ENCODE assay signal across 8 cellular contexts in the genomic region with DNA sequence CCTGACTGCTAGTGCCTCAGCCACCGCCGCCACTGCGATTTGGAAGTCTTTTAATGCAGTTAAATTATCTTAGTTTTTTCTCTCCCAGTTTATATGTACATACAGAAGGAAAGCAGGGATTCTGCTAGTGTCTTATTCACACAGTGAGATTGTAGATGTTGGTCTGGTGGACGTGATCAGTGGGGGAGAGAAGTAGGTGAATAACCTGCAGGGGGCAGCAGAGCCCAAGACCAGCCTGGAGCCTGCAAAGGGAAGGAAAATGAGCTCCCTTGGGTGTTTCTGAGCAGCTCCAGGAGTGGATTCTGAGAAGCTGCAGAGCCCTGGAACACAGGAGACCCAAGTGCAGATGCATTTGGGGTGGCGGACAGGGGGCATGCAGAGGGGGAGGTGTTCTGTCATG. TPM values are rescaled to one million over a fixed set of nuclear protein-coding genes. Genes with fewer than 3 reads are reported as not detected.
A peak's percentile ranks its signal among the peaks of the same experiment; 100 is the strongest.
DNase-seq lines count a peak whose midpoint lies in the region; ATAC-seq and TF ChIP-seq lines count a peak whose summit lies in the region.

No MANE protein-coding gene starts in this region.

- peaks cover 6% of the 10 kb centered on the region for H3K4me1 Mint-ChIP-seq in activated naive CD4-positive, alpha-beta T cell treated with anti-CD3 and anti-CD28 coated beads for 36 hours (ENCODE audit: low read depth)

- peaks cover 1% of the 10 kb centered on the region for H3K9me3 Mint-ChIP-seq in activated naive CD4-positive, alpha-beta T cell treated with anti-CD3 and anti-CD28 coated beads for 36 hours

- peak overlapping the region; percentile 12 for H3K4me3 Mint-ChIP-seq in activated naive CD4-positive, alpha-beta T cell treated with anti-CD3 and anti-CD28 coated beads for 36 hours

- peaks cover 20% of the 10 kb centered on the region for H3K36me3 ChIP-seq in A673 (ENCODE audit: insufficient read depth, low read length, poor library complexity, severe bottlenecking)
- H3K36me3 ChIP-seq in SJCRH30: peaks cover 22% of the 10 kb centered on the region

- CTCF ChIA-PET in A673 (lab: Charles Lee) (interaction anchor here (0.5 to 2.5 kb wide), 10 partner anchors 30 to 595 kb away, joined by 3 to 14 read pairs (median 6); partner anchors contain the start of genes ZNF136, ZNF20 and ZNF442), RWPE1 (lab: Yijun Ruan, JAX) (interaction anchor here (0.5 kb wide), 1 partner anchor 105 kb away, joined by 3 read pairs; no protein-coding TSS in a partner anchor)
- CTCF ChIA-PET in activated naive CD4-positive, alpha-beta T cell treated with anti-CD3 and anti-CD28 coated beads for 36 hours (lab: Charles Lee): interaction anchor here (0.5 to 3.9 kb wide), 23 partner anchors 11 to 315 kb away, joined by 3 to 42 read pairs (median 4); partner anchors contain the start of genes ZNF20, ZNF440, ZNF625 and ZNF763

- H3K9me3 ChIP-seq in A673 (ENCODE audit: low read depth, low read length, poor library complexity, severe bottlenecking) (peaks cover 3% of the 10 kb centered on the region), SJCRH30 (replicated peaks) (peaks cover 8% of the 10 kb centered on the region; the same call in 1 of the 2 replicates)

- ATAC-seq in Right ventricle myocardium inferior: no peak

- DNase-seq in A673 (ENCODE audit: low spot score) (peak; percentile 83), GM19238 (ENCODE audit: insufficient read length, low spot score) (peak; percentile 48), SJCRH30 (peak; percentile 82 to 91), Right ventricle myocardium inferior (ENCODE audit: missing footprints) (peak; percentile 50), pulmonary artery endothelial cell (ENCODE audit: low read depth, low spot score) (peak; percentile 20), RWPE1 (ENCODE audit: low spot score) (no peak), mesenteric fat pad (ENCODE audit: low spot score) (no peak)
- peak; percentile 87 for DNase-seq in activated naive CD4-positive, alpha-beta T cell treated with anti-CD3 and anti-CD28 coated beads for 36 hours

- POLR2A ChIA-PET in A673 (lab: Charles Lee; ENCODE audit: low non-redundant PET): no interaction called here
- POLR2A ChIA-PET in RWPE1 (lab: Yijun Ruan, JAX; ENCODE audit: low non-redundant PET): no interaction called here

- BruUV-seq in A673 (replicated peaks; lab: Mats Ljungman, UMichigan): no TSS peak

- intact Hi-C loops in A673 (cut with micrococcal nuclease; ENCODE audit: unreplicated experiment): loop anchor here (1.0 kb wide), 1 partner anchor 50 kb away; no protein-coding TSS in a partner anchor
- intact Hi-C loops in activated naive CD4-positive, alpha-beta T cell treated with anti-CD3 and anti-CD28 coated beads for 36 hours (cut with micrococcal nuclease): loop anchor here (1.0 to 10.0 kb wide), 3 partner anchors 32 to 576 kb away; partner anchors contain the start of genes MAN2B1, WDR83 and ZNF564
- intact Hi-C loops in Right ventricle myocardium inferior (cut with DNase I): loop anchor here (2.0 kb wide), 1 partner anchor 50 kb away; the partner anchor contains the start of gene ZNF20

- peaks cover 14% of the 10 kb centered on the region for H3K27me3 Mint-ChIP-seq in activated naive CD4-positive, alpha-beta T cell treated with anti-CD3 and anti-CD28 coated beads for 36 hours (ENCODE audit: low read depth)

- H3K27me3 ChIP-seq in A673 (replicated peaks; ENCODE audit: insufficient read depth, low read depth, low read length, poor library complexity) (no peaks in the 10 kb centered on the region), SJCRH30 (no peaks in the 10 kb centered on the region)

- TF ChIP-seq CTCF in A673 (conservative IDR thresholded peaks at IDR 0.05; ENCODE audit: low read depth, low read length) (peak; percentile 80), RWPE1 (conservative IDR thresholded peaks at IDR 0.05; ENCODE audit: low read depth) (no peak)

- H3K27ac Mint-ChIP-seq in activated naive CD4-positive, alpha-beta T cell treated with anti-CD3 and anti-CD28 coated beads for 36 hours: peak overlapping the region; percentile 53

- no peak overlapping the region for H3K4me3 ChIP-seq in A673 (ENCODE audit: low read depth, low read length, poor library complexity, severe bottlenecking)
- H3K4me3 ChIP-seq in SJCRH30: no peak overlapping the region

- H3K36me3 Mint-ChIP-seq in activated naive CD4-positive, alpha-beta T cell treated with anti-CD3 and anti-CD28 coated beads for 36 hours (ENCODE audit: low read depth): peaks cover 15% of the 10 kb centered on the region

- H3K4me1 ChIP-seq in A673 (ENCODE audit: insufficient read depth, low read length, poor library complexity, severe bottlenecking) (peaks cover 9% of the 10 kb centered on the region), SJCRH30 (no peaks in the 10 kb centered on the region)

- H3K27ac ChIP-seq in A673 (ENCODE audit: low read depth, low read length, poor library complexity, severe bottlenecking) (no peak overlapping the region), SJCRH30 (no peak overlapping the region), RWPE1 (no peak overlapping the region)

RNA-seq across cellular contexts. Expression of gene ZNF844, which starts 26.3 kb away (rescaled TPM):
- total RNA-seq in A673 (2021): 1.5 TPM in 2 replicates
- 13.4 and 15.4 TPM in 2 replicates for total RNA-seq in SJCRH30 (2014; rRNA removed; shearing (Covaris generic))
- total RNA-seq in activated naive CD4-positive, alpha-beta T cell treated with anti-CD3 and anti-CD28 coated beads for 36 hours: 1 to 10 TPM; 1.6 TPM
- 14.3 TPM for total RNA-seq in Right ventricle myocardium inferior
- total RNA-seq in pulmonary artery endothelial cell: 2.8 and 4.9 TPM in 2 replicates
- 3.0 TPM for total RNA-seq in mesenteric fat pad

RNA-seq across cellular contexts. Expression of gene ZNF878, which starts 38.0 kb away (rescaled TPM):
- 1.3 and 1.5 TPM in 2 replicates for total RNA-seq in A673 (2021)
- total RNA-seq in SJCRH30 (2014; rRNA removed; shearing (Covaris generic)): 4.9 and 5.5 TPM in 2 replicates
- total RNA-seq in activated naive CD4-positive, alpha-beta T cell treated with anti-CD3 and anti-CD28 coated beads for 36 hours: under 1 TPM; 0.38 to 0.49 TPM
- 0.32 TPM for total RNA-seq in Right ventricle myocardium inferior
- 0.26 and 0.56 TPM in 2 replicates for total RNA-seq in pulmonary artery endothelial cell
- not detected for total RNA-seq in mesenteric fat pad

RNA-seq across cellular contexts. Expression of gene ZNF20, which starts 49.3 kb away (rescaled TPM):
- total RNA-seq in A673 (2021) (4.9 and 5.4 TPM in 2 replicates), Right ventricle myocardium inferior (1.1 TPM), pulmonary artery endothelial cell (2.7 and 3.7 TPM in 2 replicates), mesenteric fat pad (1.1 TPM)
- 6.9 and 9.2 TPM in 2 replicates for total RNA-seq in SJCRH30 (2014; rRNA removed; shearing (Covaris generic))
- 1 to 10 TPM; 2.1 to 3.1 TPM for total RNA-seq in activated naive CD4-positive, alpha-beta T cell treated with anti-CD3 and anti-CD28 coated beads for 36 hours

RNA-seq across cellular contexts. Expression of gene ZNF433, which starts 55.3 kb away (rescaled TPM):
- total RNA-seq in A673 (2021) (2.2 and 3.0 TPM in 2 replicates), Right ventricle myocardium inferior (2.6 TPM), pulmonary artery endothelial cell (2.4 and 2.6 TPM in 2 replicates), mesenteric fat pad (3.5 TPM)
- total RNA-seq in SJCRH30 (2014; rRNA removed; shearing (Covaris generic)): 7.8 and 8.0 TPM in 2 replicates
- under 1 TPM; 0.52 TPM for total RNA-seq in activated naive CD4-positive, alpha-beta T cell treated with anti-CD3 and anti-CD28 coated beads for 36 hours

Comparison
In these comparisons a context has a peak if more than half of its experiments do, and no peak if none do; other contexts are left out.
1. DNase-seq: peak in A673 (single experiment), GM19238 (single experiment), SJCRH30 (2 of 2), activated naive CD4-positive, alpha-beta T cell treated with anti-CD3 and anti-CD28 coated beads for 36 hours (single experiment), Right ventricle myocardium inferior (single experiment) and pulmonary artery endothelial cell (single experiment); none in RWPE1 (single experiment) and mesenteric fat pad (single experiment).